18 cellular contexts compared by ENCODE assay signal in the genomic region with DNA sequence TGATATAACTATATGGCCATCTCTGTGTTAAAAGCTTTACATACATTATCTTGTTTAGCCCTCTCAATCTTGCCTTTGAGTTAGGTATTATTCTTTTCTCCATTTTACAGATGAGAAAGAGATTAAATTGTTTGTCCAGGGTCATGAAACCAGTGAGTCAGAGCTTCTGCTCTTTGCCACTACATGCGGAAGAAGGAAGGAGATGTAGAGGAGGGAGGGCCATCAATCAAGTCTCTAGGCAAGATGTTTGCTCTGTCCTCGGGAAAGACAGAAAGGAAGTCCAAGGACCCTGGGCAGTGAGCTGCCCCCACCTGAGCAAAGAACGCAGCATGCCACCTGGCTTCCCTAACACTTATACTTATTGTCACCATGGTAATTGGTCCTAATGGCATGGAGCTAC.
DNase-seq lines count a peak whose midpoint lies in the region; ATAC-seq and TF ChIP-seq lines count a peak whose summit lies in the region.
"Had no signal": no experiment of that assay in that cellular context is flagged by ENCODE, and none has a peak within 500 bp of the region (broad histone marks: within the 10 kb centered on the region; RNA-seq: fewer than 3 reads in every experiment).

No MANE protein-coding gene starts in this region.

- intact Hi-C loops in Calu3 (cut with micrococcal nuclease; ENCODE audit: unreplicated experiment) (loop anchor here (5.0 kb wide), 1 partner anchor 80 kb away; no protein-coding TSS in a partner anchor), colonic mucosa (cut with DNase I) (no loop called here), mucosa of descending colon (cut with DNase I, micrococcal nuclease) (no loop called here)

- H3K27me3 Mint-ChIP-seq in Calu3 (ENCODE audit: unreplicated experiment), result no peaks in the 10 kb centered on the region

- no peak overlapping the region for H3K4me3 Mint-ChIP-seq in Calu3 (ENCODE audit: low read depth, unreplicated experiment)

- H3K4me1 ChIP-seq in colonic mucosa (no peaks in the 10 kb centered on the region), mucosa of descending colon (ENCODE audit: low read depth) (peaks cover 4% of the 10 kb centered on the region)
- H3K4me1 ChIP-seq: Caco-2 had no signal

- CTCF ChIA-PET in Calu3 (lab: Charles Lee), result interaction anchor here (0.5 to 1.2 kb wide), 2 partner anchors 62 to 567 kb away, joined by 3 to 4 read pairs; no protein-coding TSS in a partner anchor

- DNase-seq in Calu3 (peak; percentile 55), MV-4-11 (lab: John Stamatoyannopoulos, UW) (peak; percentile 36), colonic mucosa (peak; percentile 45), mucosa of descending colon (peak in 2 of 3 donors; percentile 27 to 38), middle frontal gyrus (ENCODE audit: extremely low spot score, low spot score) (no peak)
- DNase-seq: AML-193, Caco-2, DND-41, GF-D8, GM23248, KG1, NCI-H1105 treated with DMSO at 0.1 percent for 48 hours, NCI-H187 treated with DMSO at 0.1 percent for 48 hours, NCI-H2171 treated with DMSO at 0.1 percent for 48 hours, NCI-H510A treated with DMSO at 0.1 percent for 48 hours had no signal

- peak overlapping the region; percentile 92 for H3K27ac Mint-ChIP-seq in Calu3 (ENCODE audit: unreplicated experiment)

- no peak overlapping the region for H3K4me3 ChIP-seq in colonic mucosa
- H3K4me3 ChIP-seq in mucosa of descending colon, result no peak overlapping the region
- H3K4me3 ChIP-seq: GM23248 had no signal

- H3K27ac ChIP-seq in colonic mucosa, result peak overlapping the region; percentile 15
- H3K27ac ChIP-seq: GM23248 had no signal

- no peak overlapping the region for H3K9ac ChIP-seq in colonic mucosa (ENCODE audit: low read depth in 2 of 2, low read length in 2 of 2)
- H3K9ac ChIP-seq: GM23248 had no signal

- ATAC-seq in mucosa of descending colon (peak; percentile 95), HG02870 (IDR thresholded peaks at IDR 0.05; ENCODE audit: unreplicated experiment) (no peak), GM18502 (IDR thresholded peaks at IDR 0.05; ENCODE audit: poor library complexity, unreplicated experiment) (no peak)
- ATAC-seq: HCT116 had no signal

- peaks cover 5% of the 10 kb centered on the region for H3K36me3 Mint-ChIP-seq in Calu3 (ENCODE audit: insufficient read depth, unreplicated experiment)

- H3K4me1 Mint-ChIP-seq in Calu3 (ENCODE audit: low read depth, unreplicated experiment), result peaks cover 35% of the 10 kb centered on the region

- H3K9me3 Mint-ChIP-seq in Calu3 (ENCODE audit: low read depth, unreplicated experiment), result no peaks in the 10 kb centered on the region

- H3K9me3 ChIP-seq in colonic mucosa (no peaks in the 10 kb centered on the region), mucosa of descending colon (no peaks in the 10 kb centered on the region)
- H3K9me3 ChIP-seq: Caco-2 had no signal

- no peaks in the 10 kb centered on the region for H3K36me3 ChIP-seq in colonic mucosa
- no peaks in the 10 kb centered on the region for H3K36me3 ChIP-seq in mucosa of descending colon (ENCODE audit: low read depth)

- H3K27me3 ChIP-seq in colonic mucosa, result no peaks in the 10 kb centered on the region

- TF ChIP-seq CTCF in Calu3 (IDR thresholded peaks at IDR 0.05; ENCODE audit: unreplicated experiment) (no peak), colonic mucosa (IDR thresholded peaks at IDR 0.05) (no peak), mucosa of descending colon (IDR thresholded peaks at IDR 0.05) (no peak)

- no TSS peak for BruUV-seq in Calu3 (replicated peaks; lab: Mats Ljungman, UMichigan)
